ENCODE assay signal across 1 cellular context in the genomic region with DNA sequence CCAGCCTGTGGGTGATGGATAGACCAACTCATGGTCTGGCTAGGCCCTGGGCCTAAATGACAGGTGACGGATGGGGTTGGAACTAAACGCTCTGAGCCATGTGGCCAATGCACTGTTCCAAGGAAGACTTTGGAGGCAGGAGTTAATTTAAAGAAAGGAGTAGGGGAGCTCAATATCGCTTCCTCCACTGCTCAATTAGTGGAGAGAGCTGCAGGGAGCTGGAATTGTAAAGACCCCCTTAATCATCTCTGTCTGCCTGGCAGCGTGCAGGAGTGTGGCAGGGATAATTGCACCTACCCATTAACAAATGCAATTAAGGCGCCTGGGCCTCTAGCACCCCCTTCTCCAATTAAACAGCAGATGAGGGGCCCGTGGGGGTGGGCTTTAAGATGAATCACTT.
TF ChIP-seq lines count a peak whose summit lies in the region.

No MANE protein-coding gene starts in this region.

TF ChIP-seq in H1, 55 proteins besides CTCF, POLR2A, EP300 and RAD21 (continued from another document):
- TF ChIP-seq, protein P1, sequence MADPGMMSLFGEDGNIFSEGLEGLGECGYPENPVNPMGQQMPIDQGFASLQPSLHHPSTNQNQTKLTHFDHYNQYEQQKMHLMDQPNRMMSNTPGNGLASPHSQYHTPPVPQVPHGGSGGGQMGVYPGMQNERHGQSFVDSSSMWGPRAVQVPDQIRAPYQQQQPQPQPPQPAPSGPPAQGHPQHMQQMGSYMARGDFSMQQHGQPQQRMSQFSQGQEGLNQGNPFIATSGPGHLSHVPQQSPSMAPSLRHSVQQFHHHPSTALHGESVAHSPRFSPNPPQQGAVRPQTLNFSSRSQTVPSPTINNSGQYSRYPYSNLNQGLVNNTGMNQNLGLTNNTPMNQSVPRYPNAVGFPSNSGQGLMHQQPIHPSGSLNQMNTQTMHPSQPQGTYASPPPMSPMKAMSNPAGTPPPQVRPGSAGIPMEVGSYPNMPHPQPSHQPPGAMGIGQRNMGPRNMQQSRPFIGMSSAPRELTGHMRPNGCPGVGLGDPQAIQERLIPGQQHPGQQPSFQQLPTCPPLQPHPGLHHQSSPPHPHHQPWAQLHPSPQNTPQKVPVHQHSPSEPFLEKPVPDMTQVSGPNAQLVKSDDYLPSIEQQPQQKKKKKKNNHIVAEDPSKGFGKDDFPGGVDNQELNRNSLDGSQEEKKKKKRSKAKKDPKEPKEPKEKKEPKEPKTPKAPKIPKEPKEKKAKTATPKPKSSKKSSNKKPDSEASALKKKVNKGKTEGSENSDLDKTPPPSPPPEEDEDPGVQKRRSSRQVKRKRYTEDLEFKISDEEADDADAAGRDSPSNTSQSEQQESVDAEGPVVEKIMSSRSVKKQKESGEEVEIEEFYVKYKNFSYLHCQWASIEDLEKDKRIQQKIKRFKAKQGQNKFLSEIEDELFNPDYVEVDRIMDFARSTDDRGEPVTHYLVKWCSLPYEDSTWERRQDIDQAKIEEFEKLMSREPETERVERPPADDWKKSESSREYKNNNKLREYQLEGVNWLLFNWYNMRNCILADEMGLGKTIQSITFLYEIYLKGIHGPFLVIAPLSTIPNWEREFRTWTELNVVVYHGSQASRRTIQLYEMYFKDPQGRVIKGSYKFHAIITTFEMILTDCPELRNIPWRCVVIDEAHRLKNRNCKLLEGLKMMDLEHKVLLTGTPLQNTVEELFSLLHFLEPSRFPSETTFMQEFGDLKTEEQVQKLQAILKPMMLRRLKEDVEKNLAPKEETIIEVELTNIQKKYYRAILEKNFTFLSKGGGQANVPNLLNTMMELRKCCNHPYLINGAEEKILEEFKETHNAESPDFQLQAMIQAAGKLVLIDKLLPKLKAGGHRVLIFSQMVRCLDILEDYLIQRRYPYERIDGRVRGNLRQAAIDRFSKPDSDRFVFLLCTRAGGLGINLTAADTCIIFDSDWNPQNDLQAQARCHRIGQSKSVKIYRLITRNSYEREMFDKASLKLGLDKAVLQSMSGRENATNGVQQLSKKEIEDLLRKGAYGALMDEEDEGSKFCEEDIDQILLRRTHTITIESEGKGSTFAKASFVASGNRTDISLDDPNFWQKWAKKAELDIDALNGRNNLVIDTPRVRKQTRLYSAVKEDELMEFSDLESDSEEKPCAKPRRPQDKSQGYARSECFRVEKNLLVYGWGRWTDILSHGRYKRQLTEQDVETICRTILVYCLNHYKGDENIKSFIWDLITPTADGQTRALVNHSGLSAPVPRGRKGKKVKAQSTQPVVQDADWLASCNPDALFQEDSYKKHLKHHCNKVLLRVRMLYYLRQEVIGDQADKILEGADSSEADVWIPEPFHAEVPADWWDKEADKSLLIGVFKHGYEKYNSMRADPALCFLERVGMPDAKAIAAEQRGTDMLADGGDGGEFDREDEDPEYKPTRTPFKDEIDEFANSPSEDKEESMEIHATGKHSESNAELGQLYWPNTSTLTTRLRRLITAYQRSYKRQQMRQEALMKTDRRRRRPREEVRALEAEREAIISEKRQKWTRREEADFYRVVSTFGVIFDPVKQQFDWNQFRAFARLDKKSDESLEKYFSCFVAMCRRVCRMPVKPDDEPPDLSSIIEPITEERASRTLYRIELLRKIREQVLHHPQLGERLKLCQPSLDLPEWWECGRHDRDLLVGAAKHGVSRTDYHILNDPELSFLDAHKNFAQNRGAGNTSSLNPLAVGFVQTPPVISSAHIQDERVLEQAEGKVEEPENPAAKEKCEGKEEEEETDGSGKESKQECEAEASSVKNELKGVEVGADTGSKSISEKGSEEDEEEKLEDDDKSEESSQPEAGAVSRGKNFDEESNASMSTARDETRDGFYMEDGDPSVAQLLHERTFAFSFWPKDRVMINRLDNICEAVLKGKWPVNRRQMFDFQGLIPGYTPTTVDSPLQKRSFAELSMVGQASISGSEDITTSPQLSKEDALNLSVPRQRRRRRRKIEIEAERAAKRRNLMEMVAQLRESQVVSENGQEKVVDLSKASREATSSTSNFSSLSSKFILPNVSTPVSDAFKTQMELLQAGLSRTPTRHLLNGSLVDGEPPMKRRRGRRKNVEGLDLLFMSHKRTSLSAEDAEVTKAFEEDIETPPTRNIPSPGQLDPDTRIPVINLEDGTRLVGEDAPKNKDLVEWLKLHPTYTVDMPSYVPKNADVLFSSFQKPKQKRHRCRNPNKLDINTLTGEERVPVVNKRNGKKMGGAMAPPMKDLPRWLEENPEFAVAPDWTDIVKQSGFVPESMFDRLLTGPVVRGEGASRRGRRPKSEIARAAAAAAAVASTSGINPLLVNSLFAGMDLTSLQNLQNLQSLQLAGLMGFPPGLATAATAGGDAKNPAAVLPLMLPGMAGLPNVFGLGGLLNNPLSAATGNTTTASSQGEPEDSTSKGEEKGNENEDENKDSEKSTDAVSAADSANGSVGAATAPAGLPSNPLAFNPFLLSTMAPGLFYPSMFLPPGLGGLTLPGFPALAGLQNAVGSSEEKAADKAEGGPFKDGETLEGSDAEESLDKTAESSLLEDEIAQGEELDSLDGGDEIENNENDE (IDR thresholded peaks at IDR 0.05; ENCODE audit: insufficient replicate concordance, low read length) = no peak
- TF ChIP-seq CBX5 (IDR thresholded peaks at IDR 0.05; ENCODE audit: low read depth, low read length) (no peak), SUZ12 (IDR thresholded peaks at IDR 0.05; ENCODE audit: low read length) (no peak), HDAC6 (IDR thresholded peaks at IDR 0.05; ENCODE audit: low read depth, low read length) (no peak), SIX5 (IDR thresholded peaks at IDR 0.05; ENCODE audit: low read depth, low read length) (no peak), EZH2 (IDR thresholded peaks at IDR 0.05; ENCODE audit: low read depth, low read length, severe bottlenecking) (no peak), NRF1 (IDR thresholded peaks at IDR 0.05; ENCODE audit: low read depth, low read length) (no peak), JUN (IDR thresholded peaks at IDR 0.05; ENCODE audit: low read depth, low read length) (no peak), KDM5A (IDR thresholded peaks at IDR 0.05; ENCODE audit: low read length) (no peak), SP4 (IDR thresholded peaks at IDR 0.05; ENCODE audit: low read length) (no peak), TBP (IDR thresholded peaks at IDR 0.05; ENCODE audit: low read depth, low read length) (no peak), JUND (IDR thresholded peaks at IDR 0.05; ENCODE audit: low read length) (no peak), TEAD4 (IDR thresholded peaks at IDR 0.05; ENCODE audit: low read depth, low read length) (no peak), POU5F1 (IDR thresholded peaks at IDR 0.05; ENCODE audit: low read depth, low read length) (no peak), SIRT6 (IDR thresholded peaks at IDR 0.05; ENCODE audit: low read length) (no peak), BACH1 (IDR thresholded peaks at IDR 0.05; ENCODE audit: low read length) (no peak)
- TF ChIP-seq, protein P2, sequence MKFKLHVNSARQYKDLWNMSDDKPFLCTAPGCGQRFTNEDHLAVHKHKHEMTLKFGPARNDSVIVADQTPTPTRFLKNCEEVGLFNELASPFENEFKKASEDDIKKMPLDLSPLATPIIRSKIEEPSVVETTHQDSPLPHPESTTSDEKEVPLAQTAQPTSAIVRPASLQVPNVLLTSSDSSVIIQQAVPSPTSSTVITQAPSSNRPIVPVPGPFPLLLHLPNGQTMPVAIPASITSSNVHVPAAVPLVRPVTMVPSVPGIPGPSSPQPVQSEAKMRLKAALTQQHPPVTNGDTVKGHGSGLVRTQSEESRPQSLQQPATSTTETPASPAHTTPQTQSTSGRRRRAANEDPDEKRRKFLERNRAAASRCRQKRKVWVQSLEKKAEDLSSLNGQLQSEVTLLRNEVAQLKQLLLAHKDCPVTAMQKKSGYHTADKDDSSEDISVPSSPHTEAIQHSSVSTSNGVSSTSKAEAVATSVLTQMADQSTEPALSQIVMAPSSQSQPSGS (IDR thresholded peaks at IDR 0.05; ENCODE audit: low read length) = no peak
TF ChIP-seq in H1: peak in this region for 0.
